In the genomic region with DNA sequence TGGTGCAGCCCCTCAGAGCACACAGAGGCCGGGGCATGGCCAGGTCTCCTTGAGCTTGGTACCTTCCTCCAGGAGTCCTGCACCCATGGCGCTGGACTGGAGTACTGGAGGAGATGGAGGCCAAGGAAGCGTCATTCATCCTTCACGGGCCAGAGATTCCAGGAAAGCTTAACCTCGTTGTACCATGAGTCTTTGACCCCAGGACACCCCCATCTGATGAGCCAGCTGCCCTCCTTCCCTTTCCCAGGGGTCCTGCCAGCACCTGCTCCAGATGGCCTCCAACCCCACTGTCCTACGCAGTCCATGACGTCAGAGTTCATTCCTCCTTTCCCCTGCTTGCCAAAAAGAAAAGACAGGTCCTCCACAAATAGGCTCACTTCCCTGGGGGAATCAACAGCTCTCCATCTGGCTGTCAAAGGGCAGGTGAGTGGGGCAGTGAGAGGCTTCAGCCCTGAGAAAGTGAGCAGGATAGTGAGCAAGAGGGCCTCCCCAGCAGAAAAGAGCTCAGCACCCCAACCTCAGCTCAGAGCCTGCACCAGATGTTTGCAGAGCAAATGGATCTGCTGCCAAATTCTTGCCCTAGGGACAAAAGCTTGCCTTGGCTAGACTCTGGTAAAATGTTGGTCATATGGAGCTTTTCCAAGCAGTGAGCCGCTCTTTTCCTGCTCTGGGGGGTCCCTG, we compare ENCODE assay signal across 1 cellular context.
TF ChIP-seq lines count a peak whose summit lies in the region.

No MANE protein-coding gene starts in this region.

TF ChIP-seq in HepG2, 621 proteins besides CTCF, POLR2A, EP300 and RAD21:
- TF ChIP-seq ATF7 (IDR thresholded peaks at IDR 0.05): peak; percentile 89
- no peak for TF ChIP-seq ATF7 (CRISPR knock-in tag; IDR thresholded peaks at IDR 0.05)
- no peak for TF ChIP-seq ZSCAN30 (CRISPR knock-in tag; IDR thresholded peaks at IDR 0.05)
- no peak for TF ChIP-seq SNRNP70 (IDR thresholded peaks at IDR 0.05; ENCODE audit: low read depth, low read length)
- TF ChIP-seq, protein P1, sequence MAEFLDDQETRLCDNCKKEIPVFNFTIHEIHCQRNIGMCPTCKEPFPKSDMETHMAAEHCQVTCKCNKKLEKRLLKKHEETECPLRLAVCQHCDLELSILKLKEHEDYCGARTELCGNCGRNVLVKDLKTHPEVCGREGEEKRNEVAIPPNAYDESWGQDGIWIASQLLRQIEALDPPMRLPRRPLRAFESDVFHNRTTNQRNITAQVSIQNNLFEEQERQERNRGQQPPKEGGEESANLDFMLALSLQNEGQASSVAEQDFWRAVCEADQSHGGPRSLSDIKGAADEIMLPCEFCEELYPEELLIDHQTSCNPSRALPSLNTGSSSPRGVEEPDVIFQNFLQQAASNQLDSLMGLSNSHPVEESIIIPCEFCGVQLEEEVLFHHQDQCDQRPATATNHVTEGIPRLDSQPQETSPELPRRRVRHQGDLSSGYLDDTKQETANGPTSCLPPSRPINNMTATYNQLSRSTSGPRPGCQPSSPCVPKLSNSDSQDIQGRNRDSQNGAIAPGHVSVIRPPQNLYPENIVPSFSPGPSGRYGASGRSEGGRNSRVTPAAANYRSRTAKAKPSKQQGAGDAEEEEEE (CRISPR knock-in tag; IDR thresholded peaks at IDR 0.05; ENCODE audit: borderline replicate concordance): no peak
- TF ChIP-seq MIER3 (CRISPR knock-in tag; IDR thresholded peaks at IDR 0.05; ENCODE audit: borderline replicate concordance): no peak
- TF ChIP-seq, protein P2, sequence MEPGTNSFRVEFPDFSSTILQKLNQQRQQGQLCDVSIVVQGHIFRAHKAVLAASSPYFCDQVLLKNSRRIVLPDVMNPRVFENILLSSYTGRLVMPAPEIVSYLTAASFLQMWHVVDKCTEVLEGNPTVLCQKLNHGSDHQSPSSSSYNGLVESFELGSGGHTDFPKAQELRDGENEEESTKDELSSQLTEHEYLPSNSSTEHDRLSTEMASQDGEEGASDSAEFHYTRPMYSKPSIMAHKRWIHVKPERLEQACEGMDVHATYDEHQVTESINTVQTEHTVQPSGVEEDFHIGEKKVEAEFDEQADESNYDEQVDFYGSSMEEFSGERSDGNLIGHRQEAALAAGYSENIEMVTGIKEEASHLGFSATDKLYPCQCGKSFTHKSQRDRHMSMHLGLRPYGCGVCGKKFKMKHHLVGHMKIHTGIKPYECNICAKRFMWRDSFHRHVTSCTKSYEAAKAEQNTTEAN (CRISPR knock-in tag; conservative IDR thresholded peaks at IDR 0.05): no peak
- peak; percentile 94 for TF ChIP-seq CREB1 (IDR thresholded peaks at IDR 0.05)
- no peak for TF ChIP-seq CREB1 (CRISPR knock-in tag; IDR thresholded peaks at IDR 0.05)
